Comparison of ENCODE assay signal across 1 cellular context in the genomic region with DNA sequence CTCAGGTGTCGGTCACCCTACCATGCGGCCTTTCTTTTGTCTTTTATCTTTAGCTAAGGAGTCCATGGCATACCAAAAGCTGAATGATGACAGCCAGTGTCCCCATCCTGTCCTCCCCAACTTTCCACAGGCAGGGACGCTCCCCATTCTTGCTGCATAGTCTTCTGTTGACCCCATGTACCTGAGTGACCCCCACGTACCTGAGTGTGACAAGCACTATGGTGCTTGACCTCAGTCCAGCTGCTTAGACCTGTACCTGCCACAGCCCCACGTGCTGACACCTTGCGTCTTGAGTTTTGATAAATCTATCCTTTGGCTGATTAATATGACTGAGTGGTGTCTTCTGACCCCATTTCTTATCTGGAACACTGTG.
TF ChIP-seq lines count a peak whose summit lies in the region.

No MANE protein-coding gene starts in this region.

TF ChIP-seq in GM23338, 12 proteins besides CTCF, POLR2A, EP300 and RAD21 (continued from another document):
- TF ChIP-seq REST (IDR thresholded peaks at IDR 0.05; ENCODE audit: unreplicated experiment) = no peak
- no peak for TF ChIP-seq JUNB (IDR thresholded peaks at IDR 0.05; ENCODE audit: unreplicated experiment)
- TF ChIP-seq EZH2phosphoT487 (IDR thresholded peaks at IDR 0.05; ENCODE audit: unreplicated experiment) = no peak
- no peak for TF ChIP-seq EZH2 (IDR thresholded peaks at IDR 0.05; ENCODE audit: low read depth, unreplicated experiment)
- TF ChIP-seq STAT1 (IDR thresholded peaks at IDR 0.05; ENCODE audit: unreplicated experiment) = no peak
